In genomic region chrX:8520791-8521190, GRCh38 we compare ENCODE assay signal across 24 cellular contexts. TPM values are rescaled to one million over a fixed set of nuclear protein-coding genes. Genes with fewer than 3 reads are reported as not detected.
"Had no signal": no experiment of that assay in that cellular context is flagged by ENCODE, and none has a peak within 500 bp of the region (broad histone marks: within the 10 kb centered on the region; RNA-seq: fewer than 3 reads in every experiment).

No MANE protein-coding gene starts in this region.

- DNase-seq: activated CD4-positive, CD25-positive, alpha-beta regulatory T cell treated with anti-CD3 and anti-CD28 coated beads, Interleukin-2, amount 50 U/mL, for 72 hours; activated gamma-delta T cell; adrenal gland; cortex of kidney; effector CD4-positive, alpha-beta T cell; heart left ventricle; left lung; midbrain; occipital lobe; stimulated activated CD4-positive, alpha-beta T cell treated with anti-CD3 and anti-CD28 coated beads, Interleukin-12 subunit alpha, Interleukin-12 subunit beta, amount 100 ng/mL, for 4 hours; stimulated activated CD4-positive, alpha-beta T cell treated with anti-CD3 and anti-CD28 coated beads, Interleukin-1b, Interleukin-23, amount 100 ng/mL, for 48 hours; stimulated activated CD8-positive, alpha-beta memory T cell treated with anti-CD3 and anti-CD28 coated beads, Interleukin-4, amount 100 ng/mL, for 48 hours; stimulated activated naive CD4-positive, alpha-beta T cell; upper lobe of right lung had no signal

- ATAC-seq: activated naive CD4-positive, alpha-beta T cell treated with anti-CD3 and anti-CD28 coated beads, Interleukin-2, amount 50 U/mL, for 72 hours; gastroesophageal sphincter; heart left ventricle; left lung; upper lobe of right lung had no signal

- H3K4me3 Mint-ChIP-seq: brain, nephron had no signal

- H3K27me3 ChIP-seq: adrenal gland, gastroesophageal sphincter, heart left ventricle, left lung, upper lobe of right lung had no signal

- H3K4me1 ChIP-seq: adrenal gland, gastroesophageal sphincter, heart left ventricle, left lung, upper lobe of right lung had no signal

- H3K9me3 ChIP-seq: adrenal gland, gastroesophageal sphincter, heart left ventricle, left lung, upper lobe of right lung had no signal

- H3K4me3 ChIP-seq: adrenal gland, gastroesophageal sphincter, heart left ventricle, left lung, upper lobe of right lung had no signal

- H3K36me3 ChIP-seq: adrenal gland, gastroesophageal sphincter, heart left ventricle, left lung, upper lobe of right lung had no signal

- H3K27ac Mint-ChIP-seq: activated naive CD4-positive, alpha-beta T cell treated with anti-CD3 and anti-CD28 coated beads, Interleukin-2, amount 50 U/mL, for 72 hours; brain; nephron had no signal

- H3K27ac ChIP-seq: adrenal gland, gastroesophageal sphincter, heart left ventricle, left lung, upper lobe of right lung, VCaP had no signal

- H3K36me3 Mint-ChIP-seq: activated naive CD4-positive, alpha-beta T cell treated with anti-CD3 and anti-CD28 coated beads, Interleukin-2, amount 50 U/mL, for 72 hours; brain had no signal

RNA-seq across cellular contexts. Expression of gene VCX3B, which starts 56.2 kb away (rescaled TPM):
- total RNA-seq: activated CD8-positive, alpha-beta memory T cell treated with anti-CD3 and anti-CD28 coated beads for 36 hours; activated naive CD4-positive, alpha-beta T cell treated with anti-CD3 and anti-CD28 coated beads, Interleukin-2, amount 50 U/mL, for 72 hours; adrenal gland; esophagus mucosa; gastroesophageal sphincter; kidney epithelial cell; left lung; lung microvascular endothelial cell; occipital lobe; posterior vena cava; upper lobe of right lung had no signal
- polyA plus RNA-seq: heart left ventricle had no signal
